11 cellular contexts compared by ENCODE assay signal in genomic region chr4:39255266-39255665, GRCh38.
DNase-seq lines count a peak whose midpoint lies in the region; ATAC-seq and TF ChIP-seq lines count a peak whose summit lies in the region.
"Had no signal": no experiment of that assay in that cellular context is flagged by ENCODE, and none has a peak within 500 bp of the region (broad histone marks: within the 10 kb centered on the region; RNA-seq: fewer than 3 reads in every experiment).

No MANE protein-coding gene starts in this region.

- H4K20me1 ChIP-seq in IMR-90 (ENCODE audit: insufficient read depth, low read length): no peaks in the 10 kb centered on the region
- H4K20me1 ChIP-seq in Karpas-422 (ENCODE audit: insufficient read depth, low read depth, low read length): no peaks in the 10 kb centered on the region

- H3K4me3 ChIP-seq in BJ (ENCODE audit: low read depth, low read length) (no peak overlapping the region), IMR-90 (ENCODE audit: insufficient read depth, low read depth, low read length) (no peak overlapping the region), astrocyte of the cerebellum (ENCODE audit: low read depth, low read length) (no peak overlapping the region), left lung (no peak overlapping the region), tibial nerve (no peak overlapping the region), Karpas-422 (ENCODE audit: low read length) (no peak overlapping the region)

- in situ Hi-C loops in IMR-90 (cut with MboI; ENCODE audit: low sequenced_read_pairs): no loop called here
- in situ Hi-C loops in astrocyte of the cerebellum (cut with HindIII; ENCODE audit: low sequenced_read_pairs): no loop called here

- TF ChIP-seq CTCF in BJ (IDR thresholded peaks at IDR 0.05; ENCODE audit: insufficient read depth, low read depth, low read length) (0 out of 2 replicates have a peak, but pooled peaks have one; percentile 27), IMR-90 (conservative IDR thresholded peaks at IDR 0.05; ENCODE audit: low read depth, low read length) (peak; percentile 12; the same call in 1 of the 2 replicates), astrocyte of the cerebellum (IDR thresholded peaks at IDR 0.05; ENCODE audit: low read depth, low read length, missing control alignments) (peak; percentile 24), left lung (IDR thresholded peaks at IDR 0.05) (no peak), tibial nerve (IDR thresholded peaks at IDR 0.05) (no peak)

- H3K9ac ChIP-seq in IMR-90 (ENCODE audit: low read depth, low read length) (no peak overlapping the region), Karpas-422 (ENCODE audit: low read length) (no peak overlapping the region)

- H3K18ac ChIP-seq in IMR-90 (ENCODE audit: low read depth, low read length): no peak overlapping the region; the same call in 1 of the 2 replicates

- H2BK5ac ChIP-seq in IMR-90 (ENCODE audit: low read depth, low read length, poor library complexity, severe bottlenecking): peak overlapping the region; percentile 25

- H3K4me2 ChIP-seq in IMR-90 (ENCODE audit: low read depth, low read length) (no peak overlapping the region; the same call in 1 of the 2 replicates), Karpas-422 (ENCODE audit: low read depth, low read length, poor library complexity, severe bottlenecking) (no peak overlapping the region)

- no peak for TF ChIP-seq EP300 in tibial nerve (IDR thresholded peaks at IDR 0.05)

- 0 out of 2 replicates have a peak overlapping the region, but pooled peaks have one; percentile 72 for H2BK20ac ChIP-seq in IMR-90 (ENCODE audit: low read depth, low read length)

- no peak overlapping the region for H2AK5ac ChIP-seq in IMR-90 (ENCODE audit: low read depth, low read length)

- H3K9me2 ChIP-seq in Karpas-422 (replicated peaks; ENCODE audit: insufficient read depth, low read length): no peaks in the 10 kb centered on the region

- no TSS peak for BruUV-seq in IMR-90 (replicated peaks; lab: Mats Ljungman, UMichigan)

- no peaks in the 10 kb centered on the region for H3K79me2 ChIP-seq in Karpas-422 (ENCODE audit: low read length)

- dilution Hi-C loops in IMR-90 (cut with HindIII; ENCODE audit: low sequenced_read_pairs, unreplicated experiment): no loop called here

- 0 out of 2 replicates have a peak, but pooled peaks cover 4% of the 10 kb centered on the region for H3K9me1 ChIP-seq in IMR-90 (ENCODE audit: insufficient read depth, low read length)

- WGBS in IMR-90 (ENCODE audit: extremely low coverage in 2 of 2, insufficient read length in 1 of 2), 2 experiments: no CpG with 5 or more reads among the region's 2 CpGs
- 53 to 56% methylated on average over 2 of the region's 2 CpGs for WGBS in tibial nerve, 2 donors

- no peak overlapping the region for H4K91ac ChIP-seq in IMR-90 (ENCODE audit: insufficient read depth, low read depth, low read length)

- ATAC-seq in IMR-90 (ENCODE audit: low read depth) (peak; percentile 39), left lung (peak; percentile 30), GM21423 (IDR thresholded peaks at IDR 0.05; ENCODE audit: unreplicated experiment) (no peak)

- H3K27ac ChIP-seq in IMR-90 (ENCODE audit: insufficient read depth, low read length): no peak overlapping the region
- no peak overlapping the region for H3K27ac ChIP-seq in left lung
- no peak overlapping the region for H3K27ac ChIP-seq in tibial nerve
- H3K27ac ChIP-seq in Karpas-422 (ENCODE audit: low read length): no peak overlapping the region

- H3K36me3 ChIP-seq in BJ (ENCODE audit: control insufficient read depth, insufficient read depth, low read length) (no peaks in the 10 kb centered on the region), IMR-90 (ENCODE audit: control insufficient read depth, insufficient read depth, low read length) (no peaks in the 10 kb centered on the region), left lung (peaks cover 0 to 26% of the 10 kb centered on the region in 2 donors), tibial nerve (peaks cover 0 to 72% (median 0%) of the 10 kb centered on the region in 3 donors), Karpas-422 (ENCODE audit: insufficient read depth, low read length) (peaks cover 5% of the 10 kb centered on the region)

- DNase-seq in BJ (ENCODE audit: low read depth) (no peak), IMR-90 (peak; percentile 65), astrocyte of the cerebellum (ENCODE audit: low read depth) (peak; percentile 44), left lung (no peak), tibial nerve (ENCODE audit: low spot score in 2 of 2) (no peak), superior temporal gyrus (ENCODE audit: extremely low spot score) (no peak), Karpas-422 (no peak)
- DNase-seq: activated naive CD8-positive, alpha-beta T cell treated with anti-CD3 and anti-CD28 coated beads, Interleukin-2, amount 10 ng/mL, durations not matched to agents 7 days and 5 days; NCI-H2029; SHP77 had no signal

- H2BK15ac ChIP-seq in IMR-90 (ENCODE audit: low read depth, low read length): no peak overlapping the region

- intact Hi-C loops in IMR-90 (cut with micrococcal nuclease) (no loop called here), left lung (cut with DNase I) (no loop called here)

- H3K23ac ChIP-seq in IMR-90 (ENCODE audit: low read depth, low read length): peak overlapping the region; percentile 13; the same call in 1 of the 2 replicates

- peak overlapping the region; percentile 46; the same call in 1 of the 2 replicates for H3K56ac ChIP-seq in IMR-90 (ENCODE audit: extremely low read depth, insufficient read depth, low read length)

- peak overlapping the region; percentile 51; the same call in 1 of the 2 replicates for H2BK120ac ChIP-seq in IMR-90 (ENCODE audit: low read depth, low read length)

- POLR2A ChIA-PET in BJ (lab: Charles Lee): no interaction called here
- POLR2A ChIA-PET in IMR-90 (lab: Charles Lee; ENCODE audit: unreplicated experiment): no interaction called here

- peak overlapping the region; percentile 48; the same call in 1 of the 2 replicates for H3K4ac ChIP-seq in IMR-90 (ENCODE audit: low read depth, low read length)

- H3K79me1 ChIP-seq in IMR-90 (ENCODE audit: low read depth in 1 of 2, low read length in 2 of 2): no peaks in the 10 kb centered on the region

- no peak overlapping the region for H3K14ac ChIP-seq in IMR-90 (replicated peaks; ENCODE audit: low read depth, low read length)

- no peak for TF ChIP-seq RAD21 in IMR-90 (IDR thresholded peaks at IDR 0.05; ENCODE audit: low read length)

- H2AFZ ChIP-seq in IMR-90 (replicated peaks; ENCODE audit: low read length, poor library complexity): no peak overlapping the region
- H2AFZ ChIP-seq in Karpas-422 (ENCODE audit: low read length): no peak overlapping the region

- H3K4me1 ChIP-seq in IMR-90 (ENCODE audit: control insufficient read depth, insufficient read depth, low read length) (no peaks in the 10 kb centered on the region; the same call in 1 of the 2 replicates), left lung (no peaks in the 10 kb centered on the region), tibial nerve (no peaks in the 10 kb centered on the region), Karpas-422 (ENCODE audit: low read length) (no peaks in the 10 kb centered on the region)

- no peaks in the 10 kb centered on the region for H3K27me3 ChIP-seq in BJ (ENCODE audit: control insufficient read depth, insufficient read depth, low read length)
- H3K27me3 ChIP-seq in IMR-90 (ENCODE audit: control insufficient read depth, insufficient read depth, low read length): no peaks in the 10 kb centered on the region
- no peaks in the 10 kb centered on the region for H3K27me3 ChIP-seq in left lung
- H3K27me3 ChIP-seq in tibial nerve: no peaks in the 10 kb centered on the region
- H3K27me3 ChIP-seq in Karpas-422 (ENCODE audit: low read length): no peaks in the 10 kb centered on the region

- H4K8ac ChIP-seq in IMR-90 (ENCODE audit: low read depth in 2 of 2, low read length in 2 of 2): no peak overlapping the region

- H2AK9ac ChIP-seq in IMR-90 (replicated peaks; ENCODE audit: low read depth, low read length, poor library complexity): no peak overlapping the region

- no peak overlapping the region for H4K5ac ChIP-seq in IMR-90 (ENCODE audit: low read depth, low read length)

- CTCF ChIA-PET in BJ (lab: Yijun Ruan, JAX) (interaction anchor here (0.6 kb wide), 2 partner anchors 107 to 638 kb away, joined by 3 read pairs; no protein-coding TSS in a partner anchor), IMR-90 (lab: Yijun Ruan, JAX) (no interaction called here)

- no peaks in the 10 kb centered on the region for H3K9me3 ChIP-seq in IMR-90 (ENCODE audit: control insufficient read depth, insufficient read depth, low read length)
- H3K9me3 ChIP-seq in left lung: no peaks in the 10 kb centered on the region
- H3K9me3 ChIP-seq in tibial nerve: no peaks in the 10 kb centered on the region
- H3K9me3 ChIP-seq in Karpas-422 (ENCODE audit: low read length): no peaks in the 10 kb centered on the region

- no peak for TF ChIP-seq POLR2A in IMR-90 (IDR thresholded peaks at IDR 0.05; ENCODE audit: low read depth, low read length)
- no peak for TF ChIP-seq POLR2A in tibial nerve (IDR thresholded peaks at IDR 0.05)

TF ChIP-seq in IMR-90, 13 proteins besides CTCF, POLR2A, EP300 and RAD21 (continues in another document):
- TF ChIP-seq BHLHE40 (IDR thresholded peaks at IDR 0.05; ENCODE audit: low read depth, low read length) (no peak), RFX5 (IDR thresholded peaks at IDR 0.05; ENCODE audit: low read depth, low read length) (no peak), NFE2L2 (IDR thresholded peaks at IDR 0.05; ENCODE audit: low read depth, low read length) (no peak), USF2 (IDR thresholded peaks at IDR 0.05; ENCODE audit: low read depth, low read length) (no peak), RCOR1 (IDR thresholded peaks at IDR 0.05; ENCODE audit: insufficient replicate concordance, low read length) (no peak), MXI1 (IDR thresholded peaks at IDR 0.05; ENCODE audit: borderline replicate concordance, low read depth, low read length) (no peak), SMC3 (IDR thresholded peaks at IDR 0.05; ENCODE audit: low read depth, low read length) (no peak), MAZ (IDR thresholded peaks at IDR 0.05; ENCODE audit: borderline replicate concordance, low read depth, low read length) (no peak), CHD1 (IDR thresholded peaks at IDR 0.05; ENCODE audit: low read depth, low read length) (no peak), FOS (IDR thresholded peaks at IDR 0.05; ENCODE audit: low read depth, low read length) (no peak), MAFK (IDR thresholded peaks at IDR 0.05; ENCODE audit: low read depth, low read length) (no peak), CEBPB (IDR thresholded peaks at IDR 0.05; ENCODE audit: low read depth, low read length) (no peak)

Comparison
In these comparisons a context has a peak if more than half of its experiments do, and no peak if none do; other contexts are left out.
1. DNase-seq: peak in IMR-90 (single experiment) and astrocyte of the cerebellum (single experiment); none in BJ (single experiment), left lung (0 of 2), tibial nerve (0 of 2), superior temporal gyrus (single experiment) and Karpas-422 (single experiment).
2. CTCF ChIP-seq: peak in BJ (single experiment), IMR-90 (single experiment) and astrocyte of the cerebellum (single experiment); none in left lung (0 of 2) and tibial nerve (0 of 5).